2 cellular contexts compared by ENCODE assay signal in genomic region chr2:71445142-71445541, GRCh38. TPM values are rescaled to one million over a fixed set of nuclear protein-coding genes. Genes with fewer than 3 reads are reported as not detected.
"Had no signal": no experiment of that assay in that cellular context is flagged by ENCODE, and none has a peak within 500 bp of the region (broad histone marks: within the 10 kb centered on the region; RNA-seq: fewer than 3 reads in every experiment).

No MANE protein-coding gene starts in this region.

RNA-seq across cellular contexts. Expression of gene DYSF, which starts 8.2 kb away (rescaled TPM):
- total RNA-seq: activated CD4-positive, alpha-beta memory T cell treated with anti-CD3 and anti-CD28 coated beads, Interleukin-2, amount 10 ng/mL, durations not matched to agents 7 days and 5 days; activated T-helper 2 cell treated with anti-CD3 and anti-CD28 coated beads, Interferon-gamma antibody, Interleukin-2, Interleukin-4, amounts not matched to agents 10 μg/mL and 5 μg/mL and 100 μg/mL, durations not matched to agents 14 hours and 24 hours and 36 hours had no signal
